7 cellular contexts compared by ENCODE assay signal in the genomic region with DNA sequence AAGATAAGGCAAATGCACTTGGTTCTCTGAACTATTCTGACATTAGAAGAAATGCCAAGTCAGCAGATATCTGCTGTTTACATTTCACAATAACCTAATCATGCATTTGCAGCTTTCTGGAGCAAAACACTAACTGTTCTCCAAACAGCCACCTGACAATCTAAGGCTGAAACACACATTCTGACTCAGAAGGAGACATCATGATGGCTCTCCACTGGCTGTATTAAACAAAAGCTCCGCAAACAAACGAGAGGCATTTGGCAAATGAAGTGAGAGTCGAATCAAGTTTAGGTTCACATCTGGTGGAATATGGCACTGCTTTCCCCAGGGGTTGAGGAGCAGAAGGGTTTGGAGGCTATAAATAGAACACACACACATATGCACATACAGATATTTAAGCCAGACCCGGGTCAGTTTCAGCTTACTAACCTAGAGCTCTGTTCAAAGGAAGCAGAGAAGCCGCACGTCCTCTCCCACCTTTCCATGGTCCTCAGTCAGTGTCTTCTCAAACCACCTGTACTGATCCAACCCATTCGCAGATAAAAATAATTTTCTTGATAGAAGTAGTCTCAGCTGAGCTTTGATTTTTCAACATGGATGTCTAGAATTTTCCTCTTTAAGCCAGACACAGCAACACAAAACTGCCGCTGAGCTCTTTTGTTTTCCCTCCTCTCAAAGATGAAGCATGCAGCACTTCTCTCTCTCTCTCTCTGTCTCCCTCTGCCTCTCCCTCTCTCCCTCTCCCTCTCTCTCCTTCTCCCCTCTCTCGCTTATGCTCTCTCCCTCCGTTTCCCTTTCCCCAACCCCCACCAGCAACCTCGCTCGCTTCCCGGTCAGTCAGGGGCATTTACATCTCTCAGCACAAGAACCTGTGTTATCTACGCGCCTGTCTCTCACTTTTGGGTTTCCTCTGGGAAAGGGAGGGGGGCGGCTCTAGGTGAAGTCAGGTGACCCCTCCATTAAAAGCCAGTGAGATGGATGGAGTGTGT.
DNase-seq lines count a peak whose midpoint lies in the region; ATAC-seq, FAIRE-seq and TF ChIP-seq lines count a peak whose summit lies in the region.

No MANE protein-coding gene starts in this region.

- H3K36me3 ChIP-seq in iPS DF 6.9 (ENCODE audit: control insufficient read depth, insufficient read depth, low read length): no peaks in the 10 kb centered on the region

- H3K27me3 ChIP-seq in iPS DF 6.9 (ENCODE audit: control insufficient read depth, insufficient read depth, low read length): no peaks in the 10 kb centered on the region

- no CpG with 5 or more reads among the region's 16 CpGs for WGBS in iPS DF 6.9 (ENCODE audit: insufficient coverage, insufficient read length)

- H3K4me3 ChIP-seq in iPS DF 6.9 (ENCODE audit: low read length): peak overlapping the region; percentile 76; the same call in 1 of the 2 replicates

- no peaks in the 10 kb centered on the region for H3K9me3 ChIP-seq in iPS DF 6.9 (ENCODE audit: control insufficient read depth, insufficient read depth, low read length)

- FAIRE-seq in GM19239 (lab: Jason Lieb, UNC): no peak

- ATAC-seq in HG02870 (IDR thresholded peaks at IDR 0.05; ENCODE audit: unreplicated experiment): peak; percentile 55
- peak; percentile 69 for ATAC-seq in SK-N-SH treated with all-trans-retinoic acid at 6 μM for 48 hours
- ATAC-seq in GM21526 (IDR thresholded peaks at IDR 0.05; ENCODE audit: low FRiP score, unreplicated experiment): no peak

- H3K4me1 ChIP-seq in iPS DF 6.9 (ENCODE audit: control insufficient read depth, insufficient read depth, low read length): no peaks in the 10 kb centered on the region

- peak; percentile 35 for DNase-seq in iPS DF 6.9 (ENCODE audit: low read depth, low spot score)
- no peak for DNase-seq in H4 (ENCODE audit: low spot score)
- no peak for DNase-seq in GM19239 (ENCODE audit: insufficient read length, low spot score)

- H3K27ac ChIP-seq in iPS DF 6.9 (ENCODE audit: low read length) (no peak overlapping the region), temporal lobe (ENCODE audit: low read depth, low read length) (peak overlapping the region; percentile 85)

TF ChIP-seq in SK-N-SH treated with all-trans-retinoic acid at 6 μM for 48 hours, 23 proteins besides CTCF, POLR2A, EP300 and RAD21:
- TF ChIP-seq ZNF8 (CRISPR knock-in tag; IDR thresholded peaks at IDR 0.05): no peak; the same call in 1 of the 2 replicates
- no peak for TF ChIP-seq RARB (CRISPR knock-in tag; IDR thresholded peaks at IDR 0.05)
- TF ChIP-seq ZFP3 (CRISPR knock-in tag; IDR thresholded peaks at IDR 0.05): no peak
- TF ChIP-seq ESRRG (CRISPR knock-in tag; IDR thresholded peaks at IDR 0.05): no peak
- no peak for TF ChIP-seq GLIS3 (CRISPR knock-in tag; IDR thresholded peaks at IDR 0.05)
- TF ChIP-seq, protein P1, sequence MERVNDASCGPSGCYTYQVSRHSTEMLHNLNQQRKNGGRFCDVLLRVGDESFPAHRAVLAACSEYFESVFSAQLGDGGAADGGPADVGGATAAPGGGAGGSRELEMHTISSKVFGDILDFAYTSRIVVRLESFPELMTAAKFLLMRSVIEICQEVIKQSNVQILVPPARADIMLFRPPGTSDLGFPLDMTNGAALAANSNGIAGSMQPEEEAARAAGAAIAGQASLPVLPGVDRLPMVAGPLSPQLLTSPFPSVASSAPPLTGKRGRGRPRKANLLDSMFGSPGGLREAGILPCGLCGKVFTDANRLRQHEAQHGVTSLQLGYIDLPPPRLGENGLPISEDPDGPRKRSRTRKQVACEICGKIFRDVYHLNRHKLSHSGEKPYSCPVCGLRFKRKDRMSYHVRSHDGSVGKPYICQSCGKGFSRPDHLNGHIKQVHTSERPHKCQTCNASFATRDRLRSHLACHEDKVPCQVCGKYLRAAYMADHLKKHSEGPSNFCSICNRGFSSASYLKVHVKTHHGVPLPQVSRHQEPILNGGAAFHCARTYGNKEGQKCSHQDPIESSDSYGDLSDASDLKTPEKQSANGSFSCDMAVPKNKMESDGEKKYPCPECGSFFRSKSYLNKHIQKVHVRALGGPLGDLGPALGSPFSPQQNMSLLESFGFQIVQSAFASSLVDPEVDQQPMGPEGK (CRISPR knock-in tag; IDR thresholded peaks at IDR 0.05; ENCODE audit: borderline replicate concordance): no peak
- TF ChIP-seq OSR1 (CRISPR knock-in tag; IDR thresholded peaks at IDR 0.05): no peak
- TF ChIP-seq PPARA (CRISPR knock-in tag; IDR thresholded peaks at IDR 0.05; ENCODE audit: borderline replicate concordance): no peak
- TF ChIP-seq TOX (CRISPR knock-in tag; IDR thresholded peaks at IDR 0.05; ENCODE audit: borderline replicate concordance): no peak
